20 cellular contexts compared by ENCODE assay signal in the genomic region with DNA sequence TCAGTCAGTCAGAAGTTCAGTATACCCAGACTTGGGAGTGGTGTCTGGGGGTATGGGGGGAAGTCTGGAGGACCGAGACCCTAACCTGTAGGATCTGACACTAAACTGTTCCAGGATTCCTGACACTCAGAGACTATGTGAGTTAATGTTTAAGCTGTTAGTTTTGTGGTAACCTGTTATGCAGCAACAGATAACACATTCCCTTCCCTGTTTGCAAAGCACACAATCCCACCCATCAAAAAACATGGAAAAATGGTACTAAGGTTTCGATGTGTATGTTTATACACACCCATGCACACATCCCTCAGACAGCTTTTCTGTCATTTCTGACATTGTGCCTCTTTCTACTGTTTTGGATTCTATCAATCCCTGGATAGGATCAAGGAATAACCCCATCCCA. TPM values are rescaled to one million over a fixed set of nuclear protein-coding genes. Genes with fewer than 3 reads are reported as not detected.
DNase-seq lines count a peak whose midpoint lies in the region; ATAC-seq, FAIRE-seq and TF ChIP-seq lines count a peak whose summit lies in the region.
"Had no signal": no experiment of that assay in that cellular context is flagged by ENCODE, and none has a peak within 500 bp of the region (broad histone marks: within the 10 kb centered on the region; RNA-seq: fewer than 3 reads in every experiment).

No MANE protein-coding gene starts in this region.

- TF ChIP-seq POLR2A in K562 (conservative IDR thresholded peaks at IDR 0.05) = no peak

- POLR2A ChIA-PET in K562 (lab: Yijun Ruan, JAX) = interaction anchor here (0.6 to 4.7 kb wide), 16 partner anchors 9 to 289 kb away, joined by 3 to 45 read pairs (median 3); no protein-coding TSS in a partner anchor

- in situ Hi-C loops in K562 (cut with MboI) = no loop called here

- WGBS in K562 (ENCODE audit: insufficient coverage, low coverage, missing lambda C conversion rate) = 24% methylated on average over 2 of the region's 2 CpGs

- H3K9me3 ChIP-seq in K562 (replicated peaks; ENCODE audit: control insufficient read depth, insufficient read depth, low read depth, low read length) = no peaks in the 10 kb centered on the region
- H3K9me3 ChIP-seq: BE2C had no signal

- TF ChIP-seq CTCF in K562 (IDR thresholded peaks at IDR 0.05 in 2 of 3, conservative IDR thresholded peaks at IDR 0.05 in 1 of 3; ENCODE audit: insufficient read depth in 2 of 3, low read depth in 1 of 3, low read length in 3 of 3) = no peak

- no peak overlapping the region for H3K27ac ChIP-seq in K562 (ENCODE audit: extremely low read depth, low read depth, low read length)

- peaks cover 12% of the 10 kb centered on the region for H3K36me3 ChIP-seq in K562 (ENCODE audit: control insufficient read depth, insufficient read depth, low read length)
- H3K36me3 ChIP-seq: BE2C had no signal

- no peaks in the 10 kb centered on the region for H3K79me2 ChIP-seq in K562 (ENCODE audit: control insufficient read depth, insufficient read depth, low read length)

- H3K4me1 Mint-ChIP-seq in activated naive CD4-positive, alpha-beta T cell treated with anti-CD3 and anti-CD28 coated beads, Interleukin-2, amount 50 U/mL, for 24 hours = no peaks in the 10 kb centered on the region
- H3K4me1 Mint-ChIP-seq: H9 had no signal

- BruUV-seq in K562 (replicated peaks; lab: Mats Ljungman, UMichigan) = no TSS peak

- no peak overlapping the region for H2AFZ ChIP-seq in K562 (ENCODE audit: low read depth, low read length)

- H3K9ac ChIP-seq in K562 (ENCODE audit: insufficient read depth in 1 of 2, low read depth in 2 of 2, low read length in 2 of 2) = no peak overlapping the region

- no peaks in the 10 kb centered on the region for H4K20me1 ChIP-seq in K562 (replicated peaks; ENCODE audit: control insufficient read depth, insufficient read depth, low read length)

- no peak overlapping the region for H3K4me2 ChIP-seq in K562 (ENCODE audit: insufficient read depth, low read length)

- CTCF ChIA-PET in K562 (lab: Yijun Ruan, JAX; ENCODE audit: low intra/inter-chr PET ratio) = interaction anchor here (0.9 kb wide), 1 partner anchor 15 kb away, joined by 3 read pairs; no protein-coding TSS in a partner anchor

- H3K9me3 Mint-ChIP-seq in activated naive CD4-positive, alpha-beta T cell treated with anti-CD3 and anti-CD28 coated beads, Interleukin-2, amount 50 U/mL, for 24 hours = no peaks in the 10 kb centered on the region
- H3K9me3 Mint-ChIP-seq: CD4-positive, alpha-beta T cell; H9; IgD-negative memory B cell had no signal

- H3K27ac Mint-ChIP-seq in activated naive CD4-positive, alpha-beta T cell treated with anti-CD3 and anti-CD28 coated beads, Interleukin-2, amount 50 U/mL, for 24 hours = peak overlapping the region; percentile 82
- H3K27ac Mint-ChIP-seq: CD4-positive, alpha-beta T cell; H9; IgD-negative memory B cell had no signal

- no peak for ATAC-seq in K562
- ATAC-seq: GM12878 had no signal

- FAIRE-seq in K562 (lab: Jason Lieb, UNC) = no peak
- FAIRE-seq: GM12878, H1 had no signal

- H3K36me3 Mint-ChIP-seq in activated naive CD4-positive, alpha-beta T cell treated with anti-CD3 and anti-CD28 coated beads, Interleukin-2, amount 50 U/mL, for 24 hours = peaks cover 6% of the 10 kb centered on the region

- H3K4me1 ChIP-seq in K562 (replicated peaks in 1 of 2; ENCODE audit: control insufficient read depth in 2 of 2, insufficient read depth in 2 of 2, low read length in 2 of 2) = peaks cover 0 to 7% of the 10 kb centered on the region in 2 experiments; a peak in 2 of 5 replicates
- H3K4me1 ChIP-seq: BE2C had no signal

- no peaks in the 10 kb centered on the region for H3K27me3 ChIP-seq in K562 (ENCODE audit: control insufficient read depth in 2 of 2, insufficient read depth in 2 of 2, low read length in 2 of 2)
- H3K27me3 ChIP-seq: BE2C had no signal

- H3K4me3 ChIP-seq in K562 = no peak overlapping the region
- H3K4me3 ChIP-seq: GM12878 had no signal

- no peaks in the 10 kb centered on the region for H3K27me3 Mint-ChIP-seq in activated naive CD4-positive, alpha-beta T cell treated with anti-CD3 and anti-CD28 coated beads, Interleukin-2, amount 50 U/mL, for 24 hours
- H3K27me3 Mint-ChIP-seq: CD4-positive, alpha-beta T cell; IgD-negative memory B cell had no signal

- H3K9me1 ChIP-seq in K562 (ENCODE audit: control insufficient read depth, insufficient read depth, low read length) = no peaks in the 10 kb centered on the region

- H3K4me3 Mint-ChIP-seq in activated naive CD4-positive, alpha-beta T cell treated with anti-CD3 and anti-CD28 coated beads, Interleukin-2, amount 50 U/mL, for 24 hours = no peak overlapping the region
- H3K4me3 Mint-ChIP-seq: CD4-positive, alpha-beta T cell; H9; IgD-negative memory B cell had no signal

- no peak for TF ChIP-seq RAD21 in K562 (CRISPR knock-in tag; conservative IDR thresholded peaks at IDR 0.05 in 1 of 2, IDR thresholded peaks at IDR 0.05 in 1 of 2)

- intact Hi-C loops in K562 (cut with micrococcal nuclease) = no loop called here

- no peak for TF ChIP-seq EP300 in K562 (IDR thresholded peaks at IDR 0.05; ENCODE audit: low read length)

- no peak for DNase-seq in activated naive CD4-positive, alpha-beta T cell treated with anti-CD3 and anti-CD28 coated beads, Interleukin-2, amount 50 U/mL, for 16 hours
- no peak for DNase-seq in K562 (ENCODE audit: extremely low read depth in 1 of 4, low spot score in 3 of 4)
- peak; percentile 54 for DNase-seq in renal cortical epithelial cell (ENCODE audit: low read depth)
- no peak for DNase-seq in AG20443 (ENCODE audit: low spot score)
- no peak for DNase-seq in RKO (ENCODE audit: low spot score)
- DNase-seq in ecto neural progenitor cell (ENCODE audit: low spot score) = no peak
- DNase-seq: 8988T; BE2C; C1 segment of cervical spinal cord; CD4-positive, alpha-beta T cell; DMS153; DND-41; EL; H9; KG1 had no signal

TF ChIP-seq in K562, 482 proteins besides CTCF, POLR2A, EP300 and RAD21 (continues in another document):
- TF ChIP-seq ZNF253 (CRISPR knock-in tag; conservative IDR thresholded peaks at IDR 0.05) (0 out of 2 replicates have a peak, but pooled peaks have one; percentile 50), JUNB (CRISPR knock-in tag; conservative IDR thresholded peaks at IDR 0.05) (no peak), E2F6 (IDR thresholded peaks at IDR 0.05; ENCODE audit: borderline replicate concordance in 1 of 2, extremely low read depth in 1 of 2, insufficient read depth in 1 of 2, insufficient read length in 1 of 2, low read depth in 1 of 2, low read length in 1 of 2, poor library complexity in 1 of 2, severe bottlenecking in 1 of 2) (no peak), ZNF134 (CRISPR knock-in tag; conservative IDR thresholded peaks at IDR 0.05) (0 out of 2 replicates have a peak, but pooled peaks have one; percentile 2)

RNA-seq across cellular contexts. Expression of gene ZNF280B, which starts 27.6 kb away (rescaled TPM):
- total RNA-seq in K562 (2011; cell fraction: chromatin; rRNA removed; ENCODE audit: low replicate concordance) = 24.8 and 77.6 TPM in 2 replicates
- 23.0 and 29.5 TPM in 2 replicates for total RNA-seq in K562 (2011; cell fraction: nucleolus; rRNA removed)
- 45.8 and 57.4 TPM in 2 replicates for total RNA-seq in K562 (2011; cell fraction: nucleoplasm; rRNA removed)
- 7.7 and 8.4 TPM in 2 replicates for total RNA-seq in K562 (2014; rRNA removed)
- 17.1 and 20.5 TPM in 2 replicates for total RNA-seq in K562 (2014; rRNA removed; fragmentation: Illumina TruSeq; extraction: Trizol)
- total RNA-seq in K562 (2015; rRNA removed; fragmentation: Illumina TruSeq; extraction: Trizol) = 19.6 and 20.7 TPM in 2 replicates
- 18.7 and 20.0 TPM in 2 replicates for total RNA-seq in K562 (2021)
- 27.5 TPM in 2 replicates for polyA plus RNA-seq in K562 (2011; rRNA removed)
- 8.2 and 20.0 TPM in 2 replicates for polyA plus RNA-seq in K562 (2011; cell fraction: cytosol; rRNA removed)
- 21.5 and 27.4 TPM in 2 replicates for polyA plus RNA-seq in K562 (2011; cell fraction: nucleus; rRNA removed)
- 7.6 and 9.8 TPM in 2 replicates for polyA plus RNA-seq in K562 (2012)
- polyA plus RNA-seq in K562 (2014; fragmentation: Illumina TruSeq; extraction: Trizol) = 14.1 and 18.0 TPM in 2 replicates
- polyA plus RNA-seq in K562 (2014; fragmentation: Nextera tagmentation; extraction: Ambion mirVana) = 10 to 100 TPM; 24.0 to 29.9 TPM
- 11.7 and 13.5 TPM in 2 replicates for polyA plus RNA-seq in K562 (2014; rRNA removed)
- polyA minus RNA-seq in K562 (2011; rRNA and poly(A)+ RNA removed) = 88.0 and 103 TPM in 2 replicates
- polyA minus RNA-seq in K562 (2011; cell fraction: cytosol; rRNA and poly(A)+ RNA removed) = 22.2 and 28.7 TPM in 2 replicates
- 24.2 and 40.0 TPM in 2 replicates for polyA minus RNA-seq in K562 (2011; cell fraction: nucleus; rRNA and poly(A)+ RNA removed)
- total RNA-seq in renal cortical epithelial cell = 0.87 and 1.9 TPM in 2 replicates

RNA-seq across cellular contexts. Expression of gene ZNF280A, which starts 39.1 kb away (rescaled TPM):
- total RNA-seq in K562 (2011; cell fraction: chromatin; rRNA removed; ENCODE audit: low replicate concordance) = 19.9 and 41.5 TPM in 2 replicates
- total RNA-seq in K562 (2011; cell fraction: nucleolus; rRNA removed) = 18.2 and 19.2 TPM in 2 replicates
- 14.1 and 20.2 TPM in 2 replicates for total RNA-seq in K562 (2011; cell fraction: nucleoplasm; rRNA removed)
- 19.0 and 19.8 TPM in 2 replicates for total RNA-seq in K562 (2014; rRNA removed)
- 36.3 and 37.4 TPM in 2 replicates for total RNA-seq in K562 (2014; rRNA removed; fragmentation: Illumina TruSeq; extraction: Trizol)
- 35.8 and 38.2 TPM in 2 replicates for total RNA-seq in K562 (2015; rRNA removed; fragmentation: Illumina TruSeq; extraction: Trizol)
- total RNA-seq in K562 (2021) = 23.4 and 24.4 TPM in 2 replicates
- polyA plus RNA-seq in K562 (2011; rRNA removed) = 20.8 and 23.4 TPM in 2 replicates
- polyA plus RNA-seq in K562 (2011; cell fraction: cytosol; rRNA removed) = 5.9 and 10.8 TPM in 2 replicates
- 9.1 and 16.6 TPM in 2 replicates for polyA plus RNA-seq in K562 (2011; cell fraction: nucleus; rRNA removed)
- 18.8 and 30.8 TPM in 2 replicates for polyA plus RNA-seq in K562 (2012)
- polyA plus RNA-seq in K562 (2014; fragmentation: Illumina TruSeq; extraction: Trizol) = 33.4 and 40.8 TPM in 2 replicates
- 10 to 100 TPM; 28.6 to 38.6 TPM for polyA plus RNA-seq in K562 (2014; fragmentation: Nextera tagmentation; extraction: Ambion mirVana)
- polyA plus RNA-seq in K562 (2014; rRNA removed) = 21.8 and 23.6 TPM in 2 replicates
- 24.3 and 38.9 TPM in 2 replicates for polyA minus RNA-seq in K562 (2011; rRNA and poly(A)+ RNA removed)
- 8.9 and 9.6 TPM in 2 replicates for polyA minus RNA-seq in K562 (2011; cell fraction: cytosol; rRNA and poly(A)+ RNA removed)
- polyA minus RNA-seq in K562 (2011; cell fraction: nucleus; rRNA and poly(A)+ RNA removed) = 8.9 and 22.7 TPM in 2 replicates
- not detected in 2 replicates for total RNA-seq in renal cortical epithelial cell
- total RNA-seq: A673; CD4-positive, alpha-beta T cell had no signal
- polyA plus RNA-seq: IgD-negative memory B cell had no signal

Comparison
In these comparisons a context has a peak if more than half of its experiments do, and no peak if none do; other contexts are left out.
1. RNA of gene ZNF280A, which starts 39.1 kb away (total RNA-seq): 14.1 to 41.5 TPM in K562; not detected in renal cortical epithelial cell; every median in the first group is over 10 times any median in the second.